ENCODE assay signal across 12 cellular contexts in the genomic region with DNA sequence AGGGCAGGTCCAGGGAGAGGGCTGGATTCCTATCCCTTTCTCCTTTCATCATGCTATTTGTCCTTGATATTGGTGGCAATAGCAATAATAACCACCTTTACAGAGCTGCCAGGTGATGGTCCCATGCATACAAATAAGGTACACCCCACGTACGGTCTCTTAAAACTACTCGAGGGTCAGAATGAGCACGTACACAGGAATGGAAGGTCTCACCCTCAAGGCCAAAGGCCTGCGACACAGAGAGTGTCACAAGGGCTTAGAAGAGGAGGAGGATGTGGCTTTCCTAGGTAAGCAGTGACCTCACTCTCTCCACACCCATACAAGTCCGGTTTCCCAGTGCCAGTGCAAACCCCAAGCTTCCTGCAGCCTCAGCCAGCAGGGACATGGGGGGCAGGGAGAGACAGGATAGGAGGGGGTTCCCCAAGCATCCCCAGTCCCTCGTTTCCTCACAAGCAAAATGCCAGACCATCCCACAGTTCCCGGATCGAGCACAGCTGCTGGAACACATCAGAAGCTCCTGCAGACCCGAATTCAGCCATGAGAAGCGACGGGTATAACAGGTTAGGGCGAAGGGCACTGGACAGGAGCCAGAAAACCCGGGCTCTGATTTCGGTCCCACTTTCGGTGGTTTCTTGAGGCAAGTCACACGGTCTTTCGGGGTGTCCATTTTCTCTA. TPM values are rescaled to one million over a fixed set of nuclear protein-coding genes. Genes with fewer than 3 reads are reported as not detected.
DNase-seq lines count a peak whose midpoint lies in the region; ATAC-seq and TF ChIP-seq lines count a peak whose summit lies in the region.
"Had no signal": no experiment of that assay in that cellular context is flagged by ENCODE, and none has a peak within 500 bp of the region (broad histone marks: within the 10 kb centered on the region; RNA-seq: fewer than 3 reads in every experiment).

No MANE protein-coding gene starts in this region.

- POLR2A ChIA-PET in CD4-positive, alpha-beta T cell (lab: Charles Lee): no interaction called here

- H3K27ac Mint-ChIP-seq in CD4-positive, alpha-beta T cell: peak overlapping the region; percentile 75
- H3K27ac Mint-ChIP-seq in activated T-helper 2 cell treated with anti-CD3 and anti-CD28 coated beads, Interferon-gamma antibody, Interleukin-2, Interleukin-4, amounts not matched to agents 10 μg/mL and 5 μg/mL and 100 μg/mL, durations not matched to agents 14 hours and 24 hours and 36 hours: peak overlapping the region; percentile 86

- H3K9me3 ChIP-seq in CD4-positive, alpha-beta T cell (ENCODE audit: control insufficient read depth, low read length): no peaks in the 10 kb centered on the region
- no peaks in the 10 kb centered on the region for H3K9me3 ChIP-seq in mucosa of descending colon

- H3K36me3 Mint-ChIP-seq in CD4-positive, alpha-beta T cell (ENCODE audit: low read depth): no peaks in the 10 kb centered on the region
- H3K36me3 Mint-ChIP-seq in activated T-helper 2 cell treated with anti-CD3 and anti-CD28 coated beads, Interferon-gamma antibody, Interleukin-2, Interleukin-4, amounts not matched to agents 10 μg/mL and 5 μg/mL and 100 μg/mL, durations not matched to agents 14 hours and 24 hours and 36 hours (ENCODE audit: low read depth): no peaks in the 10 kb centered on the region

- H3K4me1 Mint-ChIP-seq in CD4-positive, alpha-beta T cell (ENCODE audit: low read depth): peaks cover 11% of the 10 kb centered on the region
- H3K4me1 Mint-ChIP-seq in activated T-helper 2 cell treated with anti-CD3 and anti-CD28 coated beads, Interferon-gamma antibody, Interleukin-2, Interleukin-4, amounts not matched to agents 10 μg/mL and 5 μg/mL and 100 μg/mL, durations not matched to agents 14 hours and 24 hours and 36 hours (ENCODE audit: low read depth): peaks cover 34% of the 10 kb centered on the region

- intact Hi-C loops in CD4-positive, alpha-beta T cell (cut with DNase I, micrococcal nuclease): no loop called here
- intact Hi-C loops in activated T-helper 2 cell treated with anti-CD3 and anti-CD28 coated beads, Interferon-gamma antibody, Interleukin-2, Interleukin-4, amounts not matched to agents 10 μg/mL and 5 μg/mL and 100 μg/mL, durations not matched to agents 14 hours and 24 hours and 36 hours (cut with micrococcal nuclease): loop anchor here (2.0 kb wide), 2 partner anchors 36 to 80 kb away; no protein-coding TSS in a partner anchor
- intact Hi-C loops in mucosa of descending colon (cut with DNase I, micrococcal nuclease): no loop called here

- CTCF ChIA-PET in CD4-positive, alpha-beta T cell (lab: Charles Lee): interaction anchor here (0.8 kb wide), 1 partner anchor 22 kb away, joined by 3 read pairs; no protein-coding TSS in a partner anchor

- H3K4me3 ChIP-seq in mucosa of descending colon: no peak overlapping the region

- H3K4me1 ChIP-seq in mucosa of descending colon (ENCODE audit: low read depth): peaks cover 33% of the 10 kb centered on the region

- peak overlapping the region; percentile 9 for H3K4me3 Mint-ChIP-seq in CD4-positive, alpha-beta T cell
- peak overlapping the region; percentile 44 for H3K4me3 Mint-ChIP-seq in activated T-helper 2 cell treated with anti-CD3 and anti-CD28 coated beads, Interferon-gamma antibody, Interleukin-2, Interleukin-4, amounts not matched to agents 10 μg/mL and 5 μg/mL and 100 μg/mL, durations not matched to agents 14 hours and 24 hours and 36 hours (ENCODE audit: low read depth)

- ATAC-seq in CD4-positive, alpha-beta T cell (ENCODE audit: poor library complexity): peak; percentile 55
- peak; percentile 87 for ATAC-seq in mucosa of descending colon
- ATAC-seq in GM19397 (IDR thresholded peaks at IDR 0.05; ENCODE audit: unreplicated experiment): no peak
- ATAC-seq: HCT116 had no signal

- no peaks in the 10 kb centered on the region for H3K27me3 Mint-ChIP-seq in CD4-positive, alpha-beta T cell
- no peaks in the 10 kb centered on the region for H3K27me3 Mint-ChIP-seq in activated T-helper 2 cell treated with anti-CD3 and anti-CD28 coated beads, Interferon-gamma antibody, Interleukin-2, Interleukin-4, amounts not matched to agents 10 μg/mL and 5 μg/mL and 100 μg/mL, durations not matched to agents 14 hours and 24 hours and 36 hours (ENCODE audit: low read depth)

- no peaks in the 10 kb centered on the region for H3K9me3 Mint-ChIP-seq in CD4-positive, alpha-beta T cell
- H3K9me3 Mint-ChIP-seq in activated T-helper 2 cell treated with anti-CD3 and anti-CD28 coated beads, Interferon-gamma antibody, Interleukin-2, Interleukin-4, amounts not matched to agents 10 μg/mL and 5 μg/mL and 100 μg/mL, durations not matched to agents 14 hours and 24 hours and 36 hours: no peaks in the 10 kb centered on the region

- no peak for TF ChIP-seq CTCF in CD4-positive, alpha-beta T cell (IDR thresholded peaks at IDR 0.05)
- no peak for TF ChIP-seq CTCF in mucosa of descending colon (IDR thresholded peaks at IDR 0.05)

- no peaks in the 10 kb centered on the region for H3K27me3 ChIP-seq in CD4-positive, alpha-beta T cell (ENCODE audit: control insufficient read depth, insufficient read depth, low read length)

- peak in 2 of 10 experiments; percentile 8 to 11 for DNase-seq in CD4-positive, alpha-beta T cell
- peak; percentile 33 for DNase-seq in M059J (ENCODE audit: low read depth)
- peak; percentile 27 for DNase-seq in activated T-helper 2 cell treated with anti-CD3 and anti-CD28 coated beads, Interferon-gamma antibody, Interleukin-2, Interleukin-4, amounts not matched to agents 10 μg/mL and 5 μg/mL and 100 μg/mL, durations not matched to agents 14 hours and 24 hours and 36 hours (ENCODE audit: low spot score)
- DNase-seq in mucosa of descending colon: peak; percentile 63 to 68 (median 65)
- no peak for DNase-seq in activated CD4-positive, CD25-positive, alpha-beta regulatory T cell treated with anti-CD3 and anti-CD28 coated beads, Interleukin-2, amount 50 U/mL, for 72 hours
- DNase-seq in NCI-H1930 (lab: John Stamatoyannopoulos, UW): no peak
- no peak for DNase-seq in AG20443 (ENCODE audit: low spot score)
- DNase-seq: cerebellar nuclear complex, NCI-H510A had no signal

- H3K36me3 ChIP-seq in mucosa of descending colon (ENCODE audit: low read depth): no peaks in the 10 kb centered on the region

- no peak overlapping the region for H3K27ac ChIP-seq in CD4-positive, alpha-beta T cell (ENCODE audit: low read depth, low read length)
- H3K27ac ChIP-seq: VCaP had no signal

RNA-seq across cellular contexts. Expression of a gene that starts 49.2 kb away (rescaled TPM):
- total RNA-seq in CD4-positive, alpha-beta T cell: 1 to 10 TPM; 1.3 to 1.6 TPM
- 0.91 and 1.5 TPM in 2 replicates for total RNA-seq in M059J (2014; rRNA removed; shearing (Covaris generic))
- total RNA-seq in activated T-helper 2 cell treated with anti-CD3 and anti-CD28 coated beads, Interferon-gamma antibody, Interleukin-2, Interleukin-4, amounts not matched to agents 10 μg/mL and 5 μg/mL and 100 μg/mL, durations not matched to agents 14 hours and 24 hours and 36 hours: 1.8 and 2.0 TPM in 2 replicates
- 1 to 10 TPM; 2.4 to 4.9 (median 3.6) TPM for total RNA-seq in mucosa of descending colon

Comparison
In these comparisons a context has a peak if more than half of its experiments do, and no peak if none do; other contexts are left out.
1. DNase-seq: peak in M059J (single experiment), activated T-helper 2 cell treated with anti-CD3 and anti-CD28 coated beads, Interferon-gamma antibody, Interleukin-2, Interleukin-4, amounts not matched to agents 10 μg/mL and 5 μg/mL and 100 μg/mL, durations not matched to agents 14 hours and 24 hours and 36 hours (single experiment) and mucosa of descending colon (3 of 3); none in activated CD4-positive, CD25-positive, alpha-beta regulatory T cell treated with anti-CD3 and anti-CD28 coated beads, Interleukin-2, amount 50 U/mL, for 72 hours (single experiment), NCI-H1930 (0 of 2) and AG20443 (single experiment).